ENCODE assay signal across 17 cellular contexts in genomic region chr11:83014951-83015350, GRCh38. TPM values are rescaled to one million over a fixed set of nuclear protein-coding genes. Genes with fewer than 3 reads are reported as not detected.
DNase-seq lines count a peak whose midpoint lies in the region; ATAC-seq and TF ChIP-seq lines count a peak whose summit lies in the region.
"Had no signal": no experiment of that assay in that cellular context is flagged by ENCODE, and none has a peak within 500 bp of the region (broad histone marks: within the 10 kb centered on the region; RNA-seq: fewer than 3 reads in every experiment).

No MANE protein-coding gene starts in this region.

- peaks cover 68% of the 10 kb centered on the region for H3K4me1 ChIP-seq in DOHH2 (ENCODE audit: control insufficient read depth, low read length)

- H3K9me3 Mint-ChIP-seq in stimulated activated memory B cell treated with anti-CD40 and anti-IgM and Interleukin-4, amounts not matched to agents 10 μg/mL and 1 μg/mL and 100 μg/mL, for 72 hours: peaks cover 3% of the 10 kb centered on the region
- peaks cover 7% of the 10 kb centered on the region for H3K9me3 Mint-ChIP-seq in activated naive CD8-positive, alpha-beta T cell treated with anti-CD3 and anti-CD28 coated beads for 36 hours

- H3K36me3 Mint-ChIP-seq in stimulated activated memory B cell treated with anti-CD40 and anti-IgM and Interleukin-4, amounts not matched to agents 10 μg/mL and 1 μg/mL and 100 μg/mL, for 72 hours: peaks cover 45% of the 10 kb centered on the region
- peaks cover 29% of the 10 kb centered on the region for H3K36me3 Mint-ChIP-seq in activated naive CD8-positive, alpha-beta T cell treated with anti-CD3 and anti-CD28 coated beads for 36 hours

- no peaks in the 10 kb centered on the region; the same call in 1 of the 2 replicates for H3F3A ChIP-seq in DOHH2 (ENCODE audit: control insufficient read depth, insufficient read depth)

- no peak overlapping the region for H3K4me3 ChIP-seq in DOHH2 (ENCODE audit: low read length)
- H3K4me3 ChIP-seq in dorsolateral prefrontal cortex: no peak overlapping the region

- H3K27ac Mint-ChIP-seq in stimulated activated memory B cell treated with anti-CD40 and anti-IgM and Interleukin-4, amounts not matched to agents 10 μg/mL and 1 μg/mL and 100 μg/mL, for 72 hours: peak overlapping the region; percentile 67
- H3K27ac Mint-ChIP-seq in activated naive CD8-positive, alpha-beta T cell treated with anti-CD3 and anti-CD28 coated beads for 36 hours: no peak overlapping the region

- H4K20me1 ChIP-seq in DOHH2 (ENCODE audit: control insufficient read depth, insufficient read depth, low read depth, low read length): peaks cover 5% of the 10 kb centered on the region; the same call in 1 of the 2 replicates

- DNase-seq in M059J (ENCODE audit: low read depth) (peak; percentile 28), dorsolateral prefrontal cortex (no peak)
- no peak for DNase-seq in activated naive CD8-positive, alpha-beta T cell treated with anti-CD3 and anti-CD28 coated beads for 36 hours
- no peak for DNase-seq in effector CD8-positive, alpha-beta T cell (lab: John Stamatoyannopoulos, UW)
- DNase-seq: C1 segment of cervical spinal cord, DMS79, H7, NCI-H1092 treated with DMSO at 0.1 percent for 48 hours, NCI-H2081, NCI-H2171 treated with DMSO at 0.1 percent for 48 hours, NCI-H446, NCI-H69, SHP77, SK-N-SH had no signal

- H3K9me2 ChIP-seq in DOHH2 (replicated peaks; ENCODE audit: control insufficient read depth, low read length): no peaks in the 10 kb centered on the region
- H3K9me2 ChIP-seq: SK-N-SH had no signal

- no peak for ATAC-seq in stimulated activated memory B cell treated with anti-CD40 and anti-IgM and Interleukin-4, amounts not matched to agents 10 μg/mL and 1 μg/mL and 100 μg/mL, for 72 hours
- no peak for ATAC-seq in HG02852 (IDR thresholded peaks at IDR 0.05; ENCODE audit: unreplicated experiment)

- H3K9me3 ChIP-seq in DOHH2 (ENCODE audit: control insufficient read depth, insufficient read depth, low read length): no peaks in the 10 kb centered on the region
- H3K9me3 ChIP-seq: SK-N-SH had no signal

- H3K27me3 Mint-ChIP-seq in stimulated activated memory B cell treated with anti-CD40 and anti-IgM and Interleukin-4, amounts not matched to agents 10 μg/mL and 1 μg/mL and 100 μg/mL, for 72 hours: no peaks in the 10 kb centered on the region
- H3K27me3 Mint-ChIP-seq in activated naive CD8-positive, alpha-beta T cell treated with anti-CD3 and anti-CD28 coated beads for 36 hours: no peaks in the 10 kb centered on the region

- no peak overlapping the region for H3K27ac ChIP-seq in DOHH2 (ENCODE audit: low read depth, low read length)
- peak overlapping the region in 40 of 59 donors; percentile 1 to 98 (median 77) for H3K27ac ChIP-seq in dorsolateral prefrontal cortex

- H3K27me3 ChIP-seq in DOHH2 (ENCODE audit: control insufficient read depth, low read length): no peaks in the 10 kb centered on the region
- H3K27me3 ChIP-seq in dorsolateral prefrontal cortex: no peaks in the 10 kb centered on the region

- intact Hi-C loops in dorsolateral prefrontal cortex (cut with DNase I): no loop called here

- peaks cover 34% of the 10 kb centered on the region for H3K36me3 ChIP-seq in DOHH2 (ENCODE audit: control insufficient read depth, low read length)

- H3K4me1 Mint-ChIP-seq in stimulated activated memory B cell treated with anti-CD40 and anti-IgM and Interleukin-4, amounts not matched to agents 10 μg/mL and 1 μg/mL and 100 μg/mL, for 72 hours: peaks cover 65% of the 10 kb centered on the region
- peaks cover 31% of the 10 kb centered on the region for H3K4me1 Mint-ChIP-seq in activated naive CD8-positive, alpha-beta T cell treated with anti-CD3 and anti-CD28 coated beads for 36 hours

- peaks cover 96% of the 10 kb centered on the region for H3K79me2 ChIP-seq in DOHH2 (ENCODE audit: control insufficient read depth, low read length)

- H3K4me2 ChIP-seq in DOHH2 (ENCODE audit: low read length): 0 out of 2 replicates have a peak overlapping the region, but pooled peaks have one; percentile 12
- H3K4me2 ChIP-seq: SK-N-SH had no signal

- TF ChIP-seq CTCF in DOHH2 (IDR thresholded peaks at IDR 0.05; ENCODE audit: low read depth, low read length, poor library complexity, severe bottlenecking): no peak
- no peak for TF ChIP-seq CTCF in dorsolateral prefrontal cortex (IDR thresholded peaks at IDR 0.05 in 54 of 56, conservative IDR thresholded peaks at IDR 0.05 in 2 of 56; ENCODE audit: low read depth in 1 of 56, partially characterized antibody in 56 of 56)

- H3K4me3 Mint-ChIP-seq in stimulated activated memory B cell treated with anti-CD40 and anti-IgM and Interleukin-4, amounts not matched to agents 10 μg/mL and 1 μg/mL and 100 μg/mL, for 72 hours: no peak overlapping the region
- no peak overlapping the region for H3K4me3 Mint-ChIP-seq in activated naive CD8-positive, alpha-beta T cell treated with anti-CD3 and anti-CD28 coated beads for 36 hours

RNA-seq across cellular contexts. Expression of gene RAB30, which starts 56.7 kb away (rescaled TPM):
- 9.4 and 12.2 TPM in 2 replicates for total RNA-seq in M059J (2014; rRNA removed; shearing (Covaris generic))
- 100 to 1,000 TPM in 7 of 120 experiments, 10 to 100 TPM in 113; 47.5 to 117 (median 77.0) TPM for total RNA-seq in dorsolateral prefrontal cortex
- total RNA-seq in activated naive CD8-positive, alpha-beta T cell treated with anti-CD3 and anti-CD28 coated beads for 36 hours: 10 to 100 TPM; 23.1 to 23.4 TPM
